ENCODE assay signal across 21 cellular contexts in genomic region chr17:41583137-41584127, GRCh38. TPM values are rescaled to one million over a fixed set of nuclear protein-coding genes. Genes with fewer than 3 reads are reported as not detected.
DNase-seq lines count a peak whose midpoint lies in the region; ATAC-seq, FAIRE-seq and TF ChIP-seq lines count a peak whose summit lies in the region.
"Had no signal": no experiment of that assay in that cellular context is flagged by ENCODE, and none has a peak within 500 bp of the region (broad histone marks: within the 10 kb centered on the region; RNA-seq: fewer than 3 reads in every experiment).

No MANE protein-coding gene starts in this region.

- no peak overlapping the region for H3K4me3 Mint-ChIP-seq in nephron progenitor cell
- H3K4me3 Mint-ChIP-seq: activated T-helper 17 cell treated with anti-CD3 and anti-CD28 coated beads, Interleukin-2, amount 50 U/mL, for 72 hours; neural crest cell; stimulated activated naive CD8-positive, alpha-beta T cell treated with anti-CD3 and anti-CD28 coated beads, Interleukin-15, Interleukin-2, amounts not matched to agents 100 ng/mL and 50 ng/mL, for 24 hours had no signal

- H3K4me1 ChIP-seq in BE2C = peaks cover 8% of the 10 kb centered on the region
- H3K4me1 ChIP-seq: upper lobe of right lung had no signal

- peaks cover 5% of the 10 kb centered on the region for H3K4me1 Mint-ChIP-seq in nephron progenitor cell
- H3K4me1 Mint-ChIP-seq: activated T-helper 17 cell treated with anti-CD3 and anti-CD28 coated beads, Interleukin-2, amount 50 U/mL, for 72 hours; neural crest cell had no signal

- no peaks in the 10 kb centered on the region for H3K36me3 Mint-ChIP-seq in nephron progenitor cell (ENCODE audit: low read depth)

- TF ChIP-seq CTCF in BE2C (IDR thresholded peaks at IDR 0.05; ENCODE audit: low read depth, low read length) (peak; percentile 24), LNCAP (IDR thresholded peaks at IDR 0.05) (peak; percentile 41; the same call in 1 of the 2 replicates), bronchial epithelial cell (IDR thresholded peaks at IDR 0.05; ENCODE audit: insufficient read depth, low read length, severe bottlenecking) (no peak), nephron progenitor cell (IDR thresholded peaks at IDR 0.05) (no peak)

- peaks cover 42% of the 10 kb centered on the region for H3K27me3 Mint-ChIP-seq in nephron progenitor cell (ENCODE audit: low read depth, poor library complexity)

- no peaks in the 10 kb centered on the region for H3K9me3 ChIP-seq in BE2C
- H3K9me3 ChIP-seq: right atrium auricular region, upper lobe of right lung had no signal

- FAIRE-seq in bronchial epithelial cell (lab: Jason Lieb, UNC) = peak; percentile 98
- FAIRE-seq: H1 had no signal

- no peak for ATAC-seq in GM21381 (IDR thresholded peaks at IDR 0.05; ENCODE audit: unreplicated experiment)
- ATAC-seq in HG02938 (IDR thresholded peaks at IDR 0.05; ENCODE audit: unreplicated experiment) = no peak
- ATAC-seq: activated T-helper 17 cell treated with anti-CD3 and anti-CD28 coated beads, Interleukin-2, amount 50 U/mL, for 72 hours; Panc1; upper lobe of right lung had no signal

- H3K36me3 ChIP-seq in BE2C = no peaks in the 10 kb centered on the region
- peaks cover 5% of the 10 kb centered on the region for H3K36me3 ChIP-seq in bronchial epithelial cell (ENCODE audit: control insufficient read depth, insufficient read depth, low read length)
- H3K36me3 ChIP-seq: right atrium auricular region, upper lobe of right lung had no signal

- H3K27me3 ChIP-seq in BE2C (no peaks in the 10 kb centered on the region), bronchial epithelial cell (ENCODE audit: control insufficient read depth, insufficient read depth, low read length) (no peaks in the 10 kb centered on the region)
- H3K27me3 ChIP-seq: right atrium auricular region, upper lobe of right lung had no signal

- no peak overlapping the region for H3K4me3 ChIP-seq in BE2C (ENCODE audit: low read depth, low read length)
- H3K4me3 ChIP-seq in bronchial epithelial cell (ENCODE audit: low read depth, low read length) = no peak overlapping the region
- H3K4me3 ChIP-seq: right atrium auricular region, upper lobe of right lung had no signal

- no peaks in the 10 kb centered on the region for H3K9me3 Mint-ChIP-seq in nephron progenitor cell
- H3K9me3 Mint-ChIP-seq: activated T-helper 17 cell treated with anti-CD3 and anti-CD28 coated beads, Interleukin-2, amount 50 U/mL, for 72 hours; stimulated activated naive CD8-positive, alpha-beta T cell treated with anti-CD3 and anti-CD28 coated beads, Interleukin-15, Interleukin-2, amounts not matched to agents 100 ng/mL and 50 ng/mL, for 24 hours had no signal

- H3K27ac Mint-ChIP-seq in nephron progenitor cell = peak overlapping the region; percentile 87
- H3K27ac Mint-ChIP-seq: activated T-helper 17 cell treated with anti-CD3 and anti-CD28 coated beads, Interleukin-2, amount 50 U/mL, for 72 hours; stimulated activated naive CD8-positive, alpha-beta T cell treated with anti-CD3 and anti-CD28 coated beads, Interleukin-15, Interleukin-2, amounts not matched to agents 100 ng/mL and 50 ng/mL, for 24 hours had no signal

- DNase-seq in BE2C = peak; percentile 53
- DNase-seq in bronchial epithelial cell (ENCODE audit: low read depth) = peak; percentile 39
- no peak for DNase-seq in nephron progenitor cell
- DNase-seq in globus pallidus (ENCODE audit: low spot score) = no peak
- no peak for DNase-seq in epidermal melanocyte (ENCODE audit: insufficient read length, low spot score)
- DNase-seq: foreskin fibroblast, hypothalamus, NCI-H1092, NCI-H82, upper lobe of right lung had no signal

RNA-seq across cellular contexts. Expression of gene KRT14, which starts 3.3 kb away (rescaled TPM):
- polyA plus RNA-seq in BE2C (2012; ENCODE audit: insufficient read depth, insufficient read length, low read depth) = not detected
- total RNA-seq in bronchial epithelial cell = 463 and 1,445 TPM in 2 replicates
- total RNA-seq: activated T-helper 17 cell treated with anti-CD3 and anti-CD28 coated beads, Interleukin-2, amount 50 U/mL, for 72 hours; H1; kidney epithelial cell; neural crest cell; upper lobe of right lung had no signal

RNA-seq across cellular contexts. Expression of gene KRT9, which starts 11.6 kb away (rescaled TPM):
- 0.19 TPM for polyA plus RNA-seq in BE2C (2012; ENCODE audit: insufficient read depth, insufficient read length, low read depth)
- 0.26 and 0.51 TPM in 2 replicates for total RNA-seq in bronchial epithelial cell
- total RNA-seq: activated T-helper 17 cell treated with anti-CD3 and anti-CD28 coated beads, Interleukin-2, amount 50 U/mL, for 72 hours; H1; kidney epithelial cell; neural crest cell; right atrium auricular region; upper lobe of right lung had no signal
- polyA plus RNA-seq: adipose tissue, H1 had no signal

RNA-seq across cellular contexts. Expression of gene KRT16, which starts 29.1 kb away (rescaled TPM):
- polyA plus RNA-seq in BE2C (2012; ENCODE audit: insufficient read depth, insufficient read length, low read depth) = not detected
- 1,390 and 10,131 TPM in 2 replicates for total RNA-seq in bronchial epithelial cell
- total RNA-seq: activated T-helper 17 cell treated with anti-CD3 and anti-CD28 coated beads, Interleukin-2, amount 50 U/mL, for 72 hours; H1; neural crest cell; upper lobe of right lung had no signal
- polyA plus RNA-seq: H1 had no signal

RNA-seq across cellular contexts. Expression of gene KRT17, which starts 40.9 kb away (rescaled TPM):
- polyA plus RNA-seq in BE2C (2012; ENCODE audit: insufficient read depth, insufficient read length, low read depth) = not detected
- total RNA-seq in bronchial epithelial cell = 25,286 and 30,463 TPM in 2 replicates
- total RNA-seq: neural crest cell, right atrium auricular region had no signal

RNA-seq across cellular contexts. Expression of gene KRT19, which starts 55.3 kb away (rescaled TPM):
- 23.0 TPM for polyA plus RNA-seq in BE2C (2012; ENCODE audit: insufficient read depth, insufficient read length, low read depth)
- 3,104 and 4,112 TPM in 2 replicates for total RNA-seq in bronchial epithelial cell
- total RNA-seq: activated T-helper 17 cell treated with anti-CD3 and anti-CD28 coated beads, Interleukin-2, amount 50 U/mL, for 72 hours had no signal

Comparison
In these comparisons a context has a peak if more than half of its experiments do, and no peak if none do; other contexts are left out.
1. DNase-seq: peak in BE2C (single experiment) and bronchial epithelial cell (single experiment); none in nephron progenitor cell (single experiment), globus pallidus (single experiment) and epidermal melanocyte (single experiment).
2. CTCF ChIP-seq: peak in BE2C (single experiment) and LNCAP (single experiment); none in bronchial epithelial cell (single experiment) and nephron progenitor cell (single experiment).